1 cellular context compared by ENCODE assay signal in genomic region chr10:27503498-27504006, GRCh38.
TF ChIP-seq lines count a peak whose summit lies in the region.

No MANE protein-coding gene starts in this region.

TF ChIP-seq in GM23338, 12 proteins besides CTCF, POLR2A, EP300 and RAD21 (continued from another document):
- TF ChIP-seq, protein P1, sequence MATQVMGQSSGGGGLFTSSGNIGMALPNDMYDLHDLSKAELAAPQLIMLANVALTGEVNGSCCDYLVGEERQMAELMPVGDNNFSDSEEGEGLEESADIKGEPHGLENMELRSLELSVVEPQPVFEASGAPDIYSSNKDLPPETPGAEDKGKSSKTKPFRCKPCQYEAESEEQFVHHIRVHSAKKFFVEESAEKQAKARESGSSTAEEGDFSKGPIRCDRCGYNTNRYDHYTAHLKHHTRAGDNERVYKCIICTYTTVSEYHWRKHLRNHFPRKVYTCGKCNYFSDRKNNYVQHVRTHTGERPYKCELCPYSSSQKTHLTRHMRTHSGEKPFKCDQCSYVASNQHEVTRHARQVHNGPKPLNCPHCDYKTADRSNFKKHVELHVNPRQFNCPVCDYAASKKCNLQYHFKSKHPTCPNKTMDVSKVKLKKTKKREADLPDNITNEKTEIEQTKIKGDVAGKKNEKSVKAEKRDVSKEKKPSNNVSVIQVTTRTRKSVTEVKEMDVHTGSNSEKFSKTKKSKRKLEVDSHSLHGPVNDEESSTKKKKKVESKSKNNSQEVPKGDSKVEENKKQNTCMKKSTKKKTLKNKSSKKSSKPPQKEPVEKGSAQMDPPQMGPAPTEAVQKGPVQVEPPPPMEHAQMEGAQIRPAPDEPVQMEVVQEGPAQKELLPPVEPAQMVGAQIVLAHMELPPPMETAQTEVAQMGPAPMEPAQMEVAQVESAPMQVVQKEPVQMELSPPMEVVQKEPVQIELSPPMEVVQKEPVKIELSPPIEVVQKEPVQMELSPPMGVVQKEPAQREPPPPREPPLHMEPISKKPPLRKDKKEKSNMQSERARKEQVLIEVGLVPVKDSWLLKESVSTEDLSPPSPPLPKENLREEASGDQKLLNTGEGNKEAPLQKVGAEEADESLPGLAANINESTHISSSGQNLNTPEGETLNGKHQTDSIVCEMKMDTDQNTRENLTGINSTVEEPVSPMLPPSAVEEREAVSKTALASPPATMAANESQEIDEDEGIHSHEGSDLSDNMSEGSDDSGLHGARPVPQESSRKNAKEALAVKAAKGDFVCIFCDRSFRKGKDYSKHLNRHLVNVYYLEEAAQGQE (IDR thresholded peaks at IDR 0.05; ENCODE audit: unreplicated experiment), result no peak
- no peak for TF ChIP-seq JUNB (IDR thresholded peaks at IDR 0.05; ENCODE audit: unreplicated experiment)
- TF ChIP-seq CREB1 (CRISPR knock-in tag; IDR thresholded peaks at IDR 0.05; ENCODE audit: low read depth), result no peak
